In the genomic region with DNA sequence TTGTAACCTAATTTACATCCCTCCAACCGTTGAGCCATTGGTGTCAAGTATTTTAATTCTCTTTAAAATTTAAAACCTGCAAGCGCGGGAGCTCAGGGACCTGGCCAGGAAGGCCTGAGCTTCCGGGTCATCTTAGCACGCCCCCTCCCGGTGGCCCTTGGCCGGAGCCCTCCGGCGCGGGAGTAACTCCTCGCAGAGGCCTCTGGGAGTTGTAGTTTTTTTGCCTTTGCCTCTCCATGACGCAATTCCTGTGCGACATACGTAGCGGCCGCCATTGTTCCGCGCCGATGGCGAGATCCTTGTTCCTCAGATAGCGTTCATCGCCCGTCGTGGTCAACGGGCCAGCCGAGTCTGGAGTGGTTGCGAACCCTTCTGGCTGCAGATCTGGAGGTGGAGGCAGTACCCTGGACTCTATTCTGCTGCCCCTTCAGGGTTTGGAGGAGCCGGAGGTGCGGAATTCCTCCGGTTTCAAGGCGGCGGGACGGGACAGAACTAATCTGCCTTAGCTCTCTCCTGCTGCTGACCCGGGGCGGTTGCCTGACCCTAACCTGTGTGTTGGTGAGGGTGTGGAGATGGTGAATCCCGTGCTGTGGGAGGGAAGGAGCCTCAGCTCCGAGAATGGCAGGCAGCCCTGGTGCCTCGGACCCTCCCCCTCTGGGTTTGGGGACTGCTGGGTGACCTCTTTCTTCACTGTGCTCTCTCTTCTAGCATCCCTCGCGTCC, we compare ENCODE assay signal across 1 cellular context.
A peak's percentile ranks its signal among the peaks of the same experiment; 100 is the strongest.
TF ChIP-seq lines count a peak whose summit lies in the region.

Gene ZNF268, plus strand, starts transcription at position 258 of the 722 bp plus-strand sequence. CDS start 503 bp downstream, outside the sequence.

TF ChIP-seq in HepG2, 621 proteins besides CTCF, POLR2A, EP300 and RAD21 (continued from another document and continues in another):
- TF ChIP-seq, protein P1, sequence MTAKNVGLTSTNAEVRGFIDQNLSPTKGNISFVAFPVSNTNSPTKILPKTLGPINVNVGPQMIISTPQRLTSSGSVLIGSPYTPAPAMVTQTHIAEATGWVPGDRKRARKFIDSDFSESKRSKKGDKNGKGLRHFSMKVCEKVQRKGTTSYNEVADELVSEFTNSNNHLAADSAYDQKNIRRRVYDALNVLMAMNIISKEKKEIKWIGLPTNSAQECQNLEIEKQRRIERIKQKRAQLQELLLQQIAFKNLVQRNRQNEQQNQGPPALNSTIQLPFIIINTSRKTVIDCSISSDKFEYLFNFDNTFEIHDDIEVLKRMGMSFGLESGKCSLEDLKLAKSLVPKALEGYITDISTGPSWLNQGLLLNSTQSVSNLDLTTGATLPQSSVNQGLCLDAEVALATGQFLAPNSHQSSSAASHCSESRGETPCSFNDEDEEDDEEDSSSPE (CRISPR knock-in tag; IDR thresholded peaks at IDR 0.05) = peak; percentile 94
- TF ChIP-seq, protein P2, sequence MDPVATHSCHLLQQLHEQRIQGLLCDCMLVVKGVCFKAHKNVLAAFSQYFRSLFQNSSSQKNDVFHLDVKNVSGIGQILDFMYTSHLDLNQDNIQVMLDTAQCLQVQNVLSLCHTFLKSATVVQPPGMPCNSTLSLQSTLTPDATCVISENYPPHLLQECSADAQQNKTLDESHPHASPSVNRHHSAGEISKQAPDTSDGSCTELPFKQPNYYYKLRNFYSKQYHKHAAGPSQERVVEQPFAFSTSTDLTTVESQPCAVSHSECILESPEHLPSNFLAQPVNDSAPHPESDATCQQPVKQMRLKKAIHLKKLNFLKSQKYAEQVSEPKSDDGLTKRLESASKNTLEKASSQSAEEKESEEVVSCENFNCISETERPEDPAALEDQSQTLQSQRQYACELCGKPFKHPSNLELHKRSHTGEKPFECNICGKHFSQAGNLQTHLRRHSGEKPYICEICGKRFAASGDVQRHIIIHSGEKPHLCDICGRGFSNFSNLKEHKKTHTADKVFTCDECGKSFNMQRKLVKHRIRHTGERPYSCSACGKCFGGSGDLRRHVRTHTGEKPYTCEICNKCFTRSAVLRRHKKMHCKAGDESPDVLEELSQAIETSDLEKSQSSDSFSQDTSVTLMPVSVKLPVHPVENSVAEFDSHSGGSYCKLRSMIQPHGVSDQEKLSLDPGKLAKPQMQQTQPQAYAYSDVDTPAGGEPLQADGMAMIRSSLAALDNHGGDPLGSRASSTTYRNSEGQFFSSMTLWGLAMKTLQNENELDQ (CRISPR knock-in tag; IDR thresholded peaks at IDR 0.05; ENCODE audit: borderline replicate concordance) = no peak
- TF ChIP-seq TBP (CRISPR knock-in tag; IDR thresholded peaks at IDR 0.05) (no peak), ZNF543 (CRISPR knock-in tag; IDR thresholded peaks at IDR 0.05) (no peak), ZBTB10 (CRISPR knock-in tag; IDR thresholded peaks at IDR 0.05; ENCODE audit: borderline replicate concordance) (no peak), KAT7 (CRISPR knock-in tag; IDR thresholded peaks at IDR 0.05; ENCODE audit: borderline replicate concordance) (peak; percentile 47; the same call in 1 of the 2 replicates), BRCA1 (CRISPR knock-in tag; IDR thresholded peaks at IDR 0.05) (no peak), STAT5B (CRISPR knock-in tag; IDR thresholded peaks at IDR 0.05) (no peak), ZNF18 (CRISPR knock-in tag; IDR thresholded peaks at IDR 0.05; ENCODE audit: insufficient replicate concordance) (no peak), ZNF772 (CRISPR knock-in tag; IDR thresholded peaks at IDR 0.05) (0 out of 2 replicates have a peak, but pooled peaks have one; percentile 39), NKX3-1 (CRISPR knock-in tag; IDR thresholded peaks at IDR 0.05) (no peak), ZNF589 (CRISPR knock-in tag; conservative IDR thresholded peaks at IDR 0.05) (0 out of 2 replicates have a peak, but pooled peaks have one; percentile 31), CBFB (CRISPR knock-in tag; IDR thresholded peaks at IDR 0.05) (peak; percentile 77; the same call in 1 of the 2 replicates), GABPB1 (CRISPR knock-in tag; IDR thresholded peaks at IDR 0.05) (peak; percentile 99), NR2F1 (CRISPR knock-in tag; IDR thresholded peaks at IDR 0.05) (peak; percentile 8 to 43; a peak in 2 of 4 replicates), JUNB (CRISPR knock-in tag; IDR thresholded peaks at IDR 0.05; ENCODE audit: borderline replicate concordance) (no peak), SOX6 (IDR thresholded peaks at IDR 0.05) (no peak), SOX6 (CRISPR knock-in tag; IDR thresholded peaks at IDR 0.05) (peak; percentile 34; the same call in 1 of the 2 replicates), TOPORS (CRISPR knock-in tag; IDR thresholded peaks at IDR 0.05) (no peak), GMEB2 (CRISPR knock-in tag; IDR thresholded peaks at IDR 0.05; ENCODE audit: low read depth) (peak; percentile 81), TBX2 (CRISPR knock-in tag; IDR thresholded peaks at IDR 0.05; ENCODE audit: borderline replicate concordance) (peak; percentile 63), KLF6 (CRISPR knock-in tag; IDR thresholded peaks at IDR 0.05) (0 out of 2 replicates have a peak, but pooled peaks have one; percentile 49), GABPA (IDR thresholded peaks at IDR 0.05; ENCODE audit: low read depth, low read length) (peak; percentile 72), GABPA (CRISPR knock-in tag; IDR thresholded peaks at IDR 0.05; ENCODE audit: low read depth) (peak; percentile 97), HNRNPUL1 (IDR thresholded peaks at IDR 0.05; ENCODE audit: low read depth, low read length) (no peak), KAT8 (CRISPR knock-in tag; IDR thresholded peaks at IDR 0.05) (peak; percentile 99), XRCC5 (optimal IDR thresholded peaks at IDR 0.05; ENCODE audit: low read length) (peak; percentile 88), PITX1 (CRISPR knock-in tag; IDR thresholded peaks at IDR 0.05) (peak; percentile 35; the same call in 1 of the 2 replicates), TAF1 (CRISPR knock-in tag; IDR thresholded peaks at IDR 0.05) (peak; percentile 67; the same call in 1 of the 2 replicates), SMYD3 (CRISPR knock-in tag; IDR thresholded peaks at IDR 0.05) (no peak)
- TF ChIP-seq, protein P3, sequence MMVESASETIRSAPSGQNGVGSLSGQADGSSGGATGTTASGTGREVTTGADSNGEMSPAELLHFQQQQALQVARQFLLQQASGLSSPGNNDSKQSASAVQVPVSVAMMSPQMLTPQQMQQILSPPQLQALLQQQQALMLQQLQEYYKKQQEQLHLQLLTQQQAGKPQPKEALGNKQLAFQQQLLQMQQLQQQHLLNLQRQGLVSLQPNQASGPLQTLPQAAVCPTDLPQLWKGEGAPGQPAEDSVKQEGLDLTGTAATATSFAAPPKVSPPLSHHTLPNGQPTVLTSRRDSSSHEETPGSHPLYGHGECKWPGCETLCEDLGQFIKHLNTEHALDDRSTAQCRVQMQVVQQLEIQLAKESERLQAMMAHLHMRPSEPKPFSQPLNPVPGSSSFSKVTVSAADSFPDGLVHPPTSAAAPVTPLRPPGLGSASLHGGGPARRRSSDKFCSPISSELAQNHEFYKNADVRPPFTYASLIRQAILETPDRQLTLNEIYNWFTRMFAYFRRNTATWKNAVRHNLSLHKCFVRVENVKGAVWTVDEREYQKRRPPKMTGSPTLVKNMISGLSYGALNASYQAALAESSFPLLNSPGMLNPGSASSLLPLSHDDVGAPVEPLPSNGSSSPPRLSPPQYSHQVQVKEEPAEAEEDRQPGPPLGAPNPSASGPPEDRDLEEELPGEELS (CRISPR knock-in tag; IDR thresholded peaks at IDR 0.05) = peak; percentile 20; the same call in 1 of the 2 replicates
- TF ChIP-seq, protein P4, sequence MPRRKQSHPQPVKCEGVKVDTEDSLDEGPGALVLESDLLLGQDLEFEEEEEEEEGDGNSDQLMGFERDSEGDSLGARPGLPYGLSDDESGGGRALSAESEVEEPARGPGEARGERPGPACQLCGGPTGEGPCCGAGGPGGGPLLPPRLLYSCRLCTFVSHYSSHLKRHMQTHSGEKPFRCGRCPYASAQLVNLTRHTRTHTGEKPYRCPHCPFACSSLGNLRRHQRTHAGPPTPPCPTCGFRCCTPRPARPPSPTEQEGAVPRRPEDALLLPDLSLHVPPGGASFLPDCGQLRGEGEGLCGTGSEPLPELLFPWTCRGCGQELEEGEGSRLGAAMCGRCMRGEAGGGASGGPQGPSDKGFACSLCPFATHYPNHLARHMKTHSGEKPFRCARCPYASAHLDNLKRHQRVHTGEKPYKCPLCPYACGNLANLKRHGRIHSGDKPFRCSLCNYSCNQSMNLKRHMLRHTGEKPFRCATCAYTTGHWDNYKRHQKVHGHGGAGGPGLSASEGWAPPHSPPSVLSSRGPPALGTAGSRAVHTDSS (CRISPR knock-in tag; conservative IDR thresholded peaks at IDR 0.05) = no peak
- TF ChIP-seq, protein P5, sequence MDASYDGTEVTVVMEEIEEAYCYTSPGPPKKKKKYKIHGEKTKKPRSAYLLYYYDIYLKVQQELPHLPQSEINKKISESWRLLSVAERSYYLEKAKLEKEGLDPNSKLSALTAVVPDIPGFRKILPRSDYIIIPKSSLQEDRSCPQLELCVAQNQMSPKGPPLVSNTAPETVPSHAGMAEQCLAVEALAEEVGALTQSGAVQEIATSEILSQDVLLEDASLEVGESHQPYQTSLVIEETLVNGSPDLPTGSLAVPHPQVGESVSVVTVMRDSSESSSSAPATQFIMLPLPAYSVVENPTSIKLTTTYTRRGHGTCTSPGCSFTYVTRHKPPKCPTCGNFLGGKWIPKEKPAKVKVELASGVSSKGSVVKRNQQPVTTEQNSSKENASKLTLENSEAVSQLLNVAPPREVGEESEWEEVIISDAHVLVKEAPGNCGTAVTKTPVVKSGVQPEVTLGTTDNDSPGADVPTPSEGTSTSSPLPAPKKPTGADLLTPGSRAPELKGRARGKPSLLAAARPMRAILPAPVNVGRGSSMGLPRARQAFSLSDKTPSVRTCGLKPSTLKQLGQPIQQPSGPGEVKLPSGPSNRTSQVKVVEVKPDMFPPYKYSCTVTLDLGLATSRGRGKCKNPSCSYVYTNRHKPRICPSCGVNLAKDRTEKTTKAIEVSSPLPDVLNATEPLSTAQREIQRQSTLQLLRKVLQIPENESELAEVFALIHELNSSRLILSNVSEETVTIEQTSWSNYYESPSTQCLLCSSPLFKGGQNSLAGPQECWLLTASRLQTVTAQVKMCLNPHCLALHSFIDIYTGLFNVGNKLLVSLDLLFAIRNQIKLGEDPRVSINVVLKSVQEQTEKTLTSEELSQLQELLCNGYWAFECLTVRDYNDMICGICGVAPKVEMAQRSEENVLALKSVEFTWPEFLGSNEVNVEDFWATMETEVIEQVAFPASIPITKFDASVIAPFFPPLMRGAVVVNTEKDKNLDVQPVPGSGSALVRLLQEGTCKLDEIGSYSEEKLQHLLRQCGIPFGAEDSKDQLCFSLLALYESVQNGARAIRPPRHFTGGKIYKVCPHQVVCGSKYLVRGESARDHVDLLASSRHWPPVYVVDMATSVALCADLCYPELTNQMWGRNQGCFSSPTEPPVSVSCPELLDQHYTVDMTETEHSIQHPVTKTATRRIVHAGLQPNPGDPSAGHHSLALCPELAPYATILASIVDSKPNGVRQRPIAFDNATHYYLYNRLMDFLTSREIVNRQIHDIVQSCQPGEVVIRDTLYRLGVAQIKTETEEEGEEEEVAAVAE (CRISPR knock-in tag; IDR thresholded peaks at IDR 0.05; ENCODE audit: borderline replicate concordance) = peak; percentile 51; the same call in 1 of the 2 replicates
- TF ChIP-seq, protein P6, sequence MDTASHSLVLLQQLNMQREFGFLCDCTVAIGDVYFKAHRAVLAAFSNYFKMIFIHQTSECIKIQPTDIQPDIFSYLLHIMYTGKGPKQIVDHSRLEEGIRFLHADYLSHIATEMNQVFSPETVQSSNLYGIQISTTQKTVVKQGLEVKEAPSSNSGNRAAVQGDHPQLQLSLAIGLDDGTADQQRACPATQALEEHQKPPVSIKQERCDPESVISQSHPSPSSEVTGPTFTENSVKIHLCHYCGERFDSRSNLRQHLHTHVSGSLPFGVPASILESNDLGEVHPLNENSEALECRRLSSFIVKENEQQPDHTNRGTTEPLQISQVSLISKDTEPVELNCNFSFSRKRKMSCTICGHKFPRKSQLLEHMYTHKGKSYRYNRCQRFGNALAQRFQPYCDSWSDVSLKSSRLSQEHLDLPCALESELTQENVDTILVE (CRISPR knock-in tag; IDR thresholded peaks at IDR 0.05) = peak; percentile 65; the same call in 1 of the 2 replicates
- TF ChIP-seq, protein P7, sequence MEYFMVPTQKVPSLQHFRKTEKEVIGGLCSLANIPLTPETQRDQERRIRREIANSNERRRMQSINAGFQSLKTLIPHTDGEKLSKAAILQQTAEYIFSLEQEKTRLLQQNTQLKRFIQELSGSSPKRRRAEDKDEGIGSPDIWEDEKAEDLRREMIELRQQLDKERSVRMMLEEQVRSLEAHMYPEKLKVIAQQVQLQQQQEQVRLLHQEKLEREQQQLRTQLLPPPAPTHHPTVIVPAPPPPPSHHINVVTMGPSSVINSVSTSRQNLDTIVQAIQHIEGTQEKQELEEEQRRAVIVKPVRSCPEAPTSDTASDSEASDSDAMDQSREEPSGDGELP (IDR thresholded peaks at IDR 0.05; ENCODE audit: borderline replicate concordance, low read depth) = no peak
